16 cellular contexts compared by ENCODE assay signal in genomic region chr6:129680633-129681032, GRCh38. TPM values are rescaled to one million over a fixed set of nuclear protein-coding genes. Genes with fewer than 3 reads are reported as not detected.
DNase-seq lines count a peak whose midpoint lies in the region; ATAC-seq and TF ChIP-seq lines count a peak whose summit lies in the region.
"Had no signal": no experiment of that assay in that cellular context is flagged by ENCODE, and none has a peak within 500 bp of the region (broad histone marks: within the 10 kb centered on the region; RNA-seq: fewer than 3 reads in every experiment).

No MANE protein-coding gene starts in this region.

- H4K20me1 ChIP-seq in HCT116 (ENCODE audit: insufficient read depth), result no peaks in the 10 kb centered on the region

- no peak for ATAC-seq in HCT116
- ATAC-seq in GM21515 (IDR thresholded peaks at IDR 0.05; ENCODE audit: unreplicated experiment), result no peak
- ATAC-seq in GM19463 (IDR thresholded peaks at IDR 0.05; ENCODE audit: unreplicated experiment), result no peak
- ATAC-seq: left colon, pancreas had no signal

- POLR2A ChIA-PET in HCT116 (lab: Charles Lee), result no interaction called here

- H2AFZ ChIP-seq in ACC112 (ENCODE audit: low read length, unreplicated experiment) (no peak overlapping the region), HCT116 (ENCODE audit: low read depth, low read length, poor library complexity, severe bottlenecking) (no peak overlapping the region)

- TF ChIP-seq POLR2A in HCT116 (IDR thresholded peaks at IDR 0.05; ENCODE audit: borderline replicate concordance, extremely low read depth, insufficient read depth, insufficient read length) (no peak), esophagus muscularis mucosa (IDR thresholded peaks at IDR 0.05; ENCODE audit: low read depth) (no peak), sigmoid colon (IDR thresholded peaks at IDR 0.05) (no peak)

- intact Hi-C loops in HCT116 (cut with micrococcal nuclease) (no loop called here), esophagus muscularis mucosa (cut with DNase I) (no loop called here), sigmoid colon (cut with DNase I) (no loop called here)

- BruUV-seq in HCT116 (replicated peaks; lab: Mats Ljungman, UMichigan), result no TSS peak

- H3K79me2 ChIP-seq in ACC112 (ENCODE audit: control insufficient read depth, insufficient read depth, low read length, unreplicated experiment) (peaks cover 84% of the 10 kb centered on the region), HCT116 (ENCODE audit: insufficient read depth, low read length) (peaks cover 90% of the 10 kb centered on the region)

- DNase-seq in HCT116 (ENCODE audit: low read depth, low spot score) (no peak), esophagus muscularis mucosa (ENCODE audit: extremely low spot score) (peak; percentile 45), sigmoid colon (no peak), SW480 (ENCODE audit: low spot score) (no peak)
- DNase-seq in activated effector memory CD4-positive, alpha-beta T cell treated with anti-CD3 and anti-CD28 coated beads, Interleukin-2, amount 50 U/mL, for 16 hours, result no peak
- DNase-seq: activated naive CD4-positive, alpha-beta T cell treated with anti-CD3 and anti-CD28 coated beads, Interleukin-2, amount 10 ng/mL, durations not matched to agents 7 days and 5 days; AML-193; effector CD4-positive, alpha-beta T cell; left colon; NCI-H187; pancreas; SIG-M5; T-helper 9 cell had no signal

- TF ChIP-seq CTCF in HCT116 (IDR thresholded peaks at IDR 0.05 in 2 of 3, conservative IDR thresholded peaks at IDR 0.05 in 1 of 3; ENCODE audit: borderline replicate concordance in 1 of 3, insufficient read depth in 1 of 3, low read depth in 2 of 3, low read length in 2 of 3) (no peak), esophagus muscularis mucosa (IDR thresholded peaks at IDR 0.05) (no peak), sigmoid colon (IDR thresholded peaks at IDR 0.05) (no peak)

- 81% methylated on average over 4 of the region's 4 CpGs for WGBS in esophagus muscularis mucosa
- WGBS in sigmoid colon, 2 donors, result 90 to 92% methylated on average over 4 of the region's 4 CpGs

- H3K9me2 ChIP-seq in HCT116 (ENCODE audit: insufficient read depth), result no peaks in the 10 kb centered on the region

- H3K9ac ChIP-seq in HCT116 (ENCODE audit: low read length), result peak overlapping the region; percentile 59; the same call in 1 of the 2 replicates

- TF ChIP-seq RAD21 in HCT116 (IDR thresholded peaks at IDR 0.05; ENCODE audit: low read depth), result no peak

- RAD21 ChIA-PET in HCT116 (lab: Charles Lee; ENCODE audit: low non-redundant PET in 1 of 2, low total read pairs in 2 of 2, uncharacterized antibody in 2 of 2, unreplicated experiment in 2 of 2), result no interaction called here

- no peaks in the 10 kb centered on the region for H3K9me3 ChIP-seq in HCT116 (ENCODE audit: control insufficient read depth in 1 of 2, insufficient read depth in 1 of 2, low read depth in 1 of 2, low read length in 2 of 2)
- no peaks in the 10 kb centered on the region for H3K9me3 ChIP-seq in esophagus muscularis mucosa
- H3K9me3 ChIP-seq in sigmoid colon, result no peaks in the 10 kb centered on the region
- H3K9me3 ChIP-seq: pancreas had no signal

- H3K4me3 ChIP-seq in ACC112 (ENCODE audit: low read depth, low read length) (no peak overlapping the region), HCT116 (replicated peaks in 1 of 2; ENCODE audit: low read depth in 1 of 2, low read length in 2 of 2) (no peak overlapping the region), esophagus muscularis mucosa (no peak overlapping the region), sigmoid colon (no peak overlapping the region)
- H3K4me3 ChIP-seq: pancreas had no signal

- no peaks in the 10 kb centered on the region for H3K27me3 ChIP-seq in ACC112 (ENCODE audit: insufficient read depth, low read length)
- no peaks in the 10 kb centered on the region for H3K27me3 ChIP-seq in HCT116 (ENCODE audit: insufficient read depth, low read length)
- H3K27me3 ChIP-seq in esophagus muscularis mucosa, result no peaks in the 10 kb centered on the region
- H3K27me3 ChIP-seq in sigmoid colon, result no peaks in the 10 kb centered on the region
- H3K27me3 ChIP-seq: pancreas had no signal

- peak overlapping the region; percentile 83 for H3K27ac ChIP-seq in ACC112 (ENCODE audit: low read depth, low read length)
- H3K27ac ChIP-seq in HCT116 (ENCODE audit: low read depth, low read length), result peak overlapping the region; percentile 97
- H3K27ac ChIP-seq in esophagus muscularis mucosa (replicated peaks in 1 of 4), result no peak overlapping the region
- peak overlapping the region in 3 of 4 donors; percentile 14 to 37 (median 27) for H3K27ac ChIP-seq in sigmoid colon

- H3K4me2 ChIP-seq in HCT116 (ENCODE audit: low read length), result peak overlapping the region; percentile 66; the same call in 1 of the 2 replicates

- TF ChIP-seq EP300 in esophagus muscularis mucosa (IDR thresholded peaks at IDR 0.05) (no peak), sigmoid colon (IDR thresholded peaks at IDR 0.05) (no peak)

- CTCF ChIA-PET in HCT116 (lab: Charles Lee), result no interaction called here

- H3K4me1 ChIP-seq in ACC112 (ENCODE audit: control insufficient read depth, insufficient read depth, low read length, unreplicated experiment), result peaks cover 86% of the 10 kb centered on the region
- H3K4me1 ChIP-seq in HCT116 (ENCODE audit: control insufficient read depth in 1 of 2, insufficient read depth in 2 of 2, low read length in 2 of 2), result peaks cover 98% of the 10 kb centered on the region in 2 experiments
- peaks cover 0 to 17% (median 13%) of the 10 kb centered on the region in 4 donors for H3K4me1 ChIP-seq in esophagus muscularis mucosa
- H3K4me1 ChIP-seq in sigmoid colon, result peaks cover 0 to 4% (median 0%) of the 10 kb centered on the region in 4 donors

- H3K36me3 ChIP-seq in ACC112 (ENCODE audit: insufficient read depth, low read length), result no peaks in the 10 kb centered on the region
- no peaks in the 10 kb centered on the region for H3K36me3 ChIP-seq in HCT116 (ENCODE audit: control insufficient read depth in 1 of 2, insufficient read depth in 2 of 2, low read length in 2 of 2)
- H3K36me3 ChIP-seq in esophagus muscularis mucosa, result no peaks in the 10 kb centered on the region
- H3K36me3 ChIP-seq in sigmoid colon, result no peaks in the 10 kb centered on the region
- H3K36me3 ChIP-seq: pancreas had no signal

TF ChIP-seq in HCT116, 20 proteins besides CTCF, POLR2A, EP300 and RAD21:
- TF ChIP-seq, protein P1, sequence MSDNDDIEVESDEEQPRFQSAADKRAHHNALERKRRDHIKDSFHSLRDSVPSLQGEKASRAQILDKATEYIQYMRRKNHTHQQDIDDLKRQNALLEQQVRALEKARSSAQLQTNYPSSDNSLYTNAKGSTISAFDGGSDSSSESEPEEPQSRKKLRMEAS (IDR thresholded peaks at IDR 0.05), result no peak
- TF ChIP-seq ZFX (IDR thresholded peaks at IDR 0.05) (no peak; the same call in 1 of the 2 replicates), ZNF274 (IDR thresholded peaks at IDR 0.05; ENCODE audit: low read depth, low read length) (no peak), EGR1 (IDR thresholded peaks at IDR 0.05; ENCODE audit: low read depth) (no peak), EZH2phosphoT487 (IDR thresholded peaks at IDR 0.05; ENCODE audit: borderline replicate concordance) (no peak), CEBPB (IDR thresholded peaks at IDR 0.05; ENCODE audit: low read depth) (no peak)

RNA-seq across cellular contexts. Expression of gene ARHGAP18, which starts 29.3 kb away (rescaled TPM):
- total RNA-seq in HCT116 (2021; ENCODE audit: unreplicated experiment), result 70.3 TPM
- 20.1 and 25.5 TPM in 2 replicates for polyA plus RNA-seq in HCT116 (2012)
- total RNA-seq in esophagus muscularis mucosa, result 10 to 100 TPM in 1 of 4 donors, 1 to 10 TPM in 3; 5.2 to 15.9 (median 7.4) TPM
- 10 to 100 TPM in 2 of 4 donors, 1 to 10 TPM in 2; 9.2 to 16.9 (median 10.0) TPM for total RNA-seq in sigmoid colon
- 10 to 100 TPM in 2 of 3 donors, 1 to 10 TPM in 1; 9.2 to 16.0 (median 13.8) TPM for polyA plus RNA-seq in sigmoid colon

Comparison
In these comparisons a context has a peak if more than half of its experiments do, and no peak if none do; other contexts are left out.
1. H3K27ac ChIP-seq: peak in ACC112 (single experiment), HCT116 (single experiment) and sigmoid colon (3 of 4); none in esophagus muscularis mucosa (0 of 4).